In the genomic region with DNA sequence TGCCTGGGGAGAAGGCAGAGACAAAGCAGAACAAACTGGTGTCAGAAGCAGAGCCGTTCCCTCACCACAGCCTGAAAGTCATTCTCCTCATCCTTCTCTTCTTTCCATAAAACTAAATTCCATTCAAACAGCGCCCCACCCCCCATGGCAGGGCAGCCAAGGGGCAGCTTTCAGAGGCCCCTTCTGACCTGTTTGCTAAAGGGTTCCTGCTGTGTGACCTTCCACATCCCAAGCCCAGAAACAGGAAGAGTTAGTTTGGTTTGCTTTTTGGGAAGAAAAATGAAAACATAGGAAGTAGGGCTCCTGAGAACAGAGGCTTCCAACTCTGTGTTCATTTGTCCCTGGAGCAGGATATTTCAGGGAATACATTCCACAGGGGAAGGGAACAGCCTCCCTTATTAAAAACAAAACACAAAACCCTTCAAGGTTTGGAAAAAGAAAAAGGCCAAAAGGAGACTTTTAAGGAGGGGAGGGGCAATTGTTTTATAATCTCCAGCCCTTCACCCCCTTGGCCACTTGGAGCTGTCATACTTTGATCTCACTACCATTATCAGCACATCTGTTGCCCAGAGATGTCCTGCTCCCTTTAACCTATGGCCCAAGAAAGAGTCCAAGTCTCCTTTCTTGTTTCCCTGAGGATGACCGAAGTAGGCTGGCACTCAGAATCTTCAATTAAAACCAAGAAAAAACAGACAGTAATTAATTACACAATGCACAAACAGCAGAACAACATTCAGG, we compare ENCODE assay signal across 16 cellular contexts. TPM values are rescaled to one million over a fixed set of nuclear protein-coding genes. Genes with fewer than 3 reads are reported as not detected.
DNase-seq lines count a peak whose midpoint lies in the region; ATAC-seq, FAIRE-seq and TF ChIP-seq lines count a peak whose summit lies in the region.
"Had no signal": no experiment of that assay in that cellular context is flagged by ENCODE, and none has a peak within 500 bp of the region (broad histone marks: within the 10 kb centered on the region; RNA-seq: fewer than 3 reads in every experiment).

No MANE protein-coding gene starts in this region.

- no peaks in the 10 kb centered on the region for H3K27me3 ChIP-seq in HUES48 (ENCODE audit: control insufficient read depth, insufficient read depth, low read length)
- no peaks in the 10 kb centered on the region for H3K27me3 ChIP-seq in endothelial cell of umbilical vein (ENCODE audit: control insufficient read depth in 2 of 2, insufficient read depth in 2 of 2, low read length in 2 of 2)
- no peaks in the 10 kb centered on the region for H3K27me3 ChIP-seq in lower lobe of right lung (ENCODE audit: low read depth)
- no peaks in the 10 kb centered on the region for H3K27me3 ChIP-seq in gastrocnemius medialis
- H3K27me3 ChIP-seq: stomach had no signal

- ATAC-seq in lower lobe of right lung (peak; percentile 39 to 45), gastrocnemius medialis (peak; percentile 24 to 54), T-helper 17 cell (no peak)

- H4K20me1 ChIP-seq in endothelial cell of umbilical vein (replicated peaks; ENCODE audit: control insufficient read depth, extremely low read depth, insufficient read depth, low read length) = no peaks in the 10 kb centered on the region

- in situ Hi-C loops in gastrocnemius medialis (cut with MboI; ENCODE audit: low sequenced_read_pairs in 4 of 4) = no loop called here

- CTCF ChIA-PET in endothelial cell of umbilical vein (lab: Charles Lee) = interaction anchor here (1.0 kb wide), 1 partner anchor 38 kb away, joined by 3 read pairs; no protein-coding TSS in a partner anchor

- H3K4me3 ChIP-seq in HUES48 (ENCODE audit: low read depth, low read length) (no peak overlapping the region; the same call in 1 of the 2 replicates), endothelial cell of umbilical vein (replicated peaks in 1 of 3; ENCODE audit: insufficient read depth in 1 of 3, low read depth in 1 of 3, low read length in 3 of 3) (no peak overlapping the region), lower lobe of right lung (no peak overlapping the region), gastrocnemius medialis (no peak overlapping the region)
- H3K4me3 ChIP-seq: stomach had no signal

- H3K4me3 Mint-ChIP-seq in T-helper 17 cell = no peak overlapping the region
- H3K4me3 Mint-ChIP-seq in T-helper 2 cell treated with Interferon-gamma antibody and Interleukin-4, amounts not matched to agents 5 μg/mL and 100 μg/mL, for 36 hours = no peak overlapping the region
- H3K4me3 Mint-ChIP-seq: CD4-positive, alpha-beta memory T cell had no signal

- H3K4me2 ChIP-seq in endothelial cell of umbilical vein (ENCODE audit: insufficient read depth, low read length) = no peak overlapping the region

- H3K36me3 Mint-ChIP-seq in T-helper 17 cell (ENCODE audit: low read depth) = no peaks in the 10 kb centered on the region
- H3K36me3 Mint-ChIP-seq in T-helper 2 cell treated with Interferon-gamma antibody and Interleukin-4, amounts not matched to agents 5 μg/mL and 100 μg/mL, for 36 hours (ENCODE audit: low read depth) = no peaks in the 10 kb centered on the region
- H3K36me3 Mint-ChIP-seq: CD4-positive, alpha-beta memory T cell had no signal

- no peak overlapping the region for H3K9ac ChIP-seq in HUES48 (ENCODE audit: low read depth, low read length)
- no peak overlapping the region for H3K9ac ChIP-seq in endothelial cell of umbilical vein (replicated peaks; ENCODE audit: extremely low read depth, insufficient read depth, low read length)

- no peaks in the 10 kb centered on the region for H3K9me3 Mint-ChIP-seq in T-helper 2 cell treated with Interferon-gamma antibody and Interleukin-4, amounts not matched to agents 5 μg/mL and 100 μg/mL, for 36 hours

- H3K27ac Mint-ChIP-seq in T-helper 17 cell = no peak overlapping the region
- no peak overlapping the region for H3K27ac Mint-ChIP-seq in T-helper 2 cell treated with Interferon-gamma antibody and Interleukin-4, amounts not matched to agents 5 μg/mL and 100 μg/mL, for 36 hours
- H3K27ac Mint-ChIP-seq: CD4-positive, alpha-beta memory T cell had no signal

- intact Hi-C loops in endothelial cell of umbilical vein (cut with micrococcal nuclease) (no loop called here), lower lobe of right lung (cut with DNase I) (no loop called here), gastrocnemius medialis (cut with DNase I; ENCODE audit: low total_unique reads) (no loop called here)

- H3K27me3 Mint-ChIP-seq in T-helper 17 cell = no peaks in the 10 kb centered on the region
- no peaks in the 10 kb centered on the region for H3K27me3 Mint-ChIP-seq in T-helper 2 cell treated with Interferon-gamma antibody and Interleukin-4, amounts not matched to agents 5 μg/mL and 100 μg/mL, for 36 hours (ENCODE audit: low read depth)
- H3K27me3 Mint-ChIP-seq: CD4-positive, alpha-beta memory T cell had no signal

- no peak overlapping the region for H2AFZ ChIP-seq in endothelial cell of umbilical vein (ENCODE audit: low read depth, low read length)

- no TSS peak for BruUV-seq in endothelial cell of umbilical vein (replicated peaks; lab: Mats Ljungman, UMichigan)

- H3K27ac ChIP-seq in HUES48 (ENCODE audit: low read depth, low read length) = peak overlapping the region; percentile 64
- H3K27ac ChIP-seq in endothelial cell of umbilical vein (ENCODE audit: insufficient read depth, low read depth, low read length) = no peak overlapping the region
- H3K27ac ChIP-seq in lower lobe of right lung = peak overlapping the region; percentile 58
- peak overlapping the region in 3 of 4 donors; percentile 10 to 43 (median 40) for H3K27ac ChIP-seq in gastrocnemius medialis

- H3K9me1 ChIP-seq in endothelial cell of umbilical vein (replicated peaks; ENCODE audit: control insufficient read depth, extremely low read depth, insufficient read depth, low read length) = no peaks in the 10 kb centered on the region

- POLR2A ChIA-PET in endothelial cell of umbilical vein (lab: Charles Lee) = no interaction called here

- H3K4me1 Mint-ChIP-seq in T-helper 17 cell = no peaks in the 10 kb centered on the region
- no peaks in the 10 kb centered on the region for H3K4me1 Mint-ChIP-seq in T-helper 2 cell treated with Interferon-gamma antibody and Interleukin-4, amounts not matched to agents 5 μg/mL and 100 μg/mL, for 36 hours (ENCODE audit: low read depth)
- H3K4me1 Mint-ChIP-seq: CD4-positive, alpha-beta memory T cell had no signal

- dilution Hi-C loops in endothelial cell of umbilical vein (cut with MboI; ENCODE audit: extremely low pct_ligation_motif_present, low sequenced_read_pairs) = no loop called here

- peak; percentile 42 for DNase-seq in endothelial cell of umbilical vein (ENCODE audit: low read depth, low spot score)
- DNase-seq in lower lobe of right lung = no peak
- no peak for DNase-seq in gastrocnemius medialis
- no peak for DNase-seq in NOMO-1 treated with DMSO at 0.1 percent for 48 hours (lab: John Stamatoyannopoulos, UW; ENCODE audit: unreplicated experiment)
- no peak for DNase-seq in T-helper 17 cell
- no peak for DNase-seq in T-helper 2 cell treated with Interferon-gamma antibody and Interleukin-4, amounts not matched to agents 5 μg/mL and 100 μg/mL, for 36 hours (ENCODE audit: low spot score)
- no peak for DNase-seq in SHP77 treated with DMSO at 0.1 percent for 48 hours (lab: John Stamatoyannopoulos, UW)
- DNase-seq: CD4-positive, alpha-beta memory T cell; DMS79; mammary epithelial cell; NCI-H1930; NCI-H446 treated with DMSO at 0.1 percent for 48 hours; SIG-M5; stimulated activated CD4-positive, alpha-beta T cell treated with anti-CD3 and anti-CD28 coated beads, Interleukin-1b, Interleukin-23, amount 100 ng/mL, for 48 hours; stomach had no signal

- H3K36me3 ChIP-seq in HUES48 (ENCODE audit: control insufficient read depth, insufficient read depth, low read length) (no peaks in the 10 kb centered on the region), endothelial cell of umbilical vein (ENCODE audit: control insufficient read depth in 2 of 2, extremely low read depth in 1 of 2, insufficient read depth in 2 of 2, low read length in 2 of 2) (no peaks in the 10 kb centered on the region), lower lobe of right lung (no peaks in the 10 kb centered on the region), gastrocnemius medialis (no peaks in the 10 kb centered on the region)
- H3K36me3 ChIP-seq: stomach had no signal

- peak; percentile 77 for FAIRE-seq in endothelial cell of umbilical vein (lab: Jason Lieb, UNC)

- TF ChIP-seq CTCF in endothelial cell of umbilical vein (IDR thresholded peaks at IDR 0.05; ENCODE audit: extremely low read depth in 1 of 2, insufficient read depth in 1 of 2, low read depth in 1 of 2, low read length in 2 of 2) (no peak), lower lobe of right lung (IDR thresholded peaks at IDR 0.05) (no peak), gastrocnemius medialis (IDR thresholded peaks at IDR 0.05 in 4 of 5, conservative IDR thresholded peaks at IDR 0.05 in 1 of 5) (no peak)

- H3K9me3 ChIP-seq in HUES48 (ENCODE audit: control insufficient read depth, insufficient read depth, low read length) (peaks cover 35% of the 10 kb centered on the region), endothelial cell of umbilical vein (replicated peaks; ENCODE audit: control insufficient read depth, insufficient read depth, low read length) (no peaks in the 10 kb centered on the region), lower lobe of right lung (no peaks in the 10 kb centered on the region), gastrocnemius medialis (no peaks in the 10 kb centered on the region), T-helper 17 cell (ENCODE audit: control insufficient read depth, low read length, poor library complexity, severe bottlenecking) (no peaks in the 10 kb centered on the region)
- H3K9me3 ChIP-seq: stomach had no signal

- no peaks in the 10 kb centered on the region for H3K79me2 ChIP-seq in endothelial cell of umbilical vein (ENCODE audit: control insufficient read depth, insufficient read depth, low read length)

- H3K4me1 ChIP-seq in HUES48 (ENCODE audit: control insufficient read depth, insufficient read depth, low read length) = peaks cover 15% of the 10 kb centered on the region
- peaks cover 10% of the 10 kb centered on the region for H3K4me1 ChIP-seq in endothelial cell of umbilical vein (ENCODE audit: control insufficient read depth, extremely low read depth, insufficient read depth, low read length)
- no peaks in the 10 kb centered on the region for H3K4me1 ChIP-seq in lower lobe of right lung
- peaks cover 0 to 3% of the 10 kb centered on the region in 2 donors for H3K4me1 ChIP-seq in gastrocnemius medialis
- H3K4me1 ChIP-seq: stomach had no signal

- no peak for TF ChIP-seq POLR2A in endothelial cell of umbilical vein (IDR thresholded peaks at IDR 0.05; ENCODE audit: low read depth, low read length)
- no peak for TF ChIP-seq POLR2A in gastrocnemius medialis (IDR thresholded peaks at IDR 0.05)

RNA-seq across cellular contexts. Expression of gene STARD8, which starts 25.3 kb away (rescaled TPM):
- 8.4 and 14.8 TPM in 2 replicates for total RNA-seq in endothelial cell of umbilical vein
- polyA plus RNA-seq in endothelial cell of umbilical vein = 6.3 and 6.8 TPM in 2 replicates
- 4.7 and 4.9 TPM in 2 replicates for polyA plus RNA-seq in endothelial cell of umbilical vein (2011; cell fraction: cytosol; rRNA removed)
- 13.8 and 15.7 TPM in 2 replicates for polyA plus RNA-seq in endothelial cell of umbilical vein (2011; cell fraction: nucleus; rRNA removed)
- 5.3 and 5.8 TPM in 2 replicates for polyA plus RNA-seq in endothelial cell of umbilical vein (2012)
- polyA minus RNA-seq in endothelial cell of umbilical vein = 12.5 and 12.7 TPM in 2 replicates
- polyA minus RNA-seq in endothelial cell of umbilical vein (2011; cell fraction: cytosol; rRNA and poly(A)+ RNA removed) = 2.3 TPM
- 6.0 and 7.1 TPM in 2 replicates for polyA minus RNA-seq in endothelial cell of umbilical vein (2011; cell fraction: nucleus; rRNA and poly(A)+ RNA removed)
- 36.5 TPM for total RNA-seq in lower lobe of right lung
- 1 to 10 TPM; 6.6 to 9.4 (median 9.1) TPM for total RNA-seq in gastrocnemius medialis
- 1 to 10 TPM in 1 of 2 donors, under 1 TPM in 1; 0.94 to 3.3 TPM for total RNA-seq in T-helper 17 cell
